Comparison of ENCODE assay signal across 3 cellular contexts in genomic region chr11:33931739-33932366, GRCh38. TPM values are rescaled to one million over a fixed set of nuclear protein-coding genes. Genes with fewer than 3 reads are reported as not detected.
"Had no signal": no experiment of that assay in that cellular context is flagged by ENCODE, and none has a peak within 500 bp of the region (broad histone marks: within the 10 kb centered on the region; RNA-seq: fewer than 3 reads in every experiment).

No MANE protein-coding gene starts in this region.

RNA-seq across cellular contexts. Expression of gene LMO2, which starts 40.0 kb away (rescaled TPM):
- total RNA-seq: activated CD4-positive, alpha-beta memory T cell treated with anti-CD3 and anti-CD28 coated beads for 36 hours; activated CD4-positive, alpha-beta T cell treated with anti-CD3 and anti-CD28 coated beads, Interleukin-2, amount 10 ng/mL, durations not matched to agents 24 days and 14 days; natural killer cell treated with Interleukin-12 subunit alpha and Interleukin-12 subunit beta and Interleukin-15 and Interleukin-18, amount 100 ng/mL, for 72 hours had no signal
